Comparison of ENCODE assay signal across 17 cellular contexts in the genomic region with DNA sequence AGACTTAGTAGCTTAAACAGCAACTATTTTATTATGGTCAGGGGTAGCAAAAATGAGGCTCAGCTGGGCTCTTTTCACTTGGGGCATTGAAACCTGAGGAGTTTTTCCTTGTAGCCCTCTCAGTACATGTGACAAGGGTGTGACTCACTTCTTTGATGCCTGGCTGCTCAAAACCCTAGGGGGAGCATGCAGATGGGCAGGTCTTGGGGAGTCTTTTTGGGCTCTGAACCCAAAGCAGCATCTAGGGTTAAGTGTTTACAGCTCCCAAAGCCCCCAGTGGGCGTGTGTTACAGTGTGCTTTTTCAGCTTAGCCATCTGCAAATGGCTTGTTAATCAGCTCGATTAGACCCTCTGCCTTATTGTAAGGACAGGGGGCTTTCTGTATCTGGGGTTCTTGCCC.
"Had no signal": no experiment of that assay in that cellular context is flagged by ENCODE, and none has a peak within 500 bp of the region (broad histone marks: within the 10 kb centered on the region; RNA-seq: fewer than 3 reads in every experiment).

No MANE protein-coding gene starts in this region.

- H3K27me3 ChIP-seq: body of pancreas, esophagus muscularis mucosa, right atrium auricular region, tibial nerve had no signal

- H3K27ac ChIP-seq: body of pancreas, coronary artery, esophagus muscularis mucosa, right atrium auricular region, tibial nerve had no signal

- H3K4me1 ChIP-seq: body of pancreas, esophagus muscularis mucosa, right atrium auricular region, tibial nerve had no signal

- H3K27me3 Mint-ChIP-seq: activated CD4-positive, alpha-beta T cell treated with anti-CD3 and anti-CD28 coated beads, Interleukin-2, amount 10 ng/mL, durations not matched to agents 24 days and 14 days; activated CD8-positive, alpha-beta T cell treated with anti-CD3 and anti-CD28 coated beads for 36 hours; activated T-cell treated with anti-CD3 and anti-CD28 coated beads, Interleukin-2, amount 50 U/mL, for 24 hours; stimulated activated naive CD8-positive, alpha-beta T cell treated with anti-CD3 and anti-CD28 coated beads, Interleukin-15, Interleukin-2, amounts not matched to agents 100 ng/mL and 50 ng/mL, for 24 hours had no signal

- H3K36me3 ChIP-seq: esophagus muscularis mucosa, right atrium auricular region, tibial nerve had no signal

- H3K4me1 Mint-ChIP-seq: activated CD4-positive, alpha-beta T cell treated with anti-CD3 and anti-CD28 coated beads, Interleukin-2, amount 10 ng/mL, durations not matched to agents 24 days and 14 days had no signal

- H3K27ac Mint-ChIP-seq: activated CD4-positive, alpha-beta T cell treated with anti-CD3 and anti-CD28 coated beads, Interleukin-2, amount 10 ng/mL, durations not matched to agents 24 days and 14 days; activated CD8-positive, alpha-beta T cell treated with anti-CD3 and anti-CD28 coated beads for 36 hours; activated naive CD4-positive, alpha-beta T cell treated with anti-CD3 and anti-CD28 coated beads for 36 hours; activated T-cell treated with anti-CD3 and anti-CD28 coated beads, Interleukin-2, amount 50 U/mL, for 24 hours; activated T-helper 2 cell treated with anti-CD3 and anti-CD28 coated beads, Interferon-gamma antibody, Interleukin-2, Interleukin-4, amounts not matched to agents 10 μg/mL and 5 μg/mL and 100 μg/mL, durations not matched to agents 14 hours and 24 hours and 36 hours; stimulated activated naive CD8-positive, alpha-beta T cell treated with anti-CD3 and anti-CD28 coated beads, Interleukin-15, Interleukin-2, amounts not matched to agents 100 ng/mL and 50 ng/mL, for 24 hours; T-helper 2 cell treated with Interferon-gamma antibody and Interleukin-4, amounts not matched to agents 5 μg/mL and 100 μg/mL, for 36 hours had no signal

- H3K9me3 ChIP-seq: body of pancreas, esophagus muscularis mucosa, right atrium auricular region, tibial nerve had no signal

- H3K4me3 ChIP-seq: body of pancreas, coronary artery, esophagus muscularis mucosa, right atrium auricular region, tibial nerve had no signal

- DNase-seq: activated CD4-positive, alpha-beta T cell treated with anti-CD3 and anti-CD28 coated beads, Interleukin-2, amount 10 ng/mL, durations not matched to agents 24 days and 14 days; activated CD8-positive, alpha-beta T cell treated with anti-CD3 and anti-CD28 coated beads for 36 hours; activated naive CD4-positive, alpha-beta T cell treated with anti-CD3 and anti-CD28 coated beads for 36 hours; activated T-cell treated with anti-CD3 and anti-CD28 coated beads, Interleukin-2, amount 50 U/mL, for 24 hours; body of pancreas; central memory CD4-positive, alpha-beta T cell; hippocampal formation; islet precursor cell; stimulated activated CD4-positive, alpha-beta T cell treated with anti-CD3 and anti-CD28 coated beads, Interleukin-2, amount 100 ng/mL, for 48 hours had no signal

- ATAC-seq: activated CD8-positive, alpha-beta T cell treated with anti-CD3 and anti-CD28 coated beads for 36 hours; body of pancreas; left lobe of liver had no signal

- H3K4me3 Mint-ChIP-seq: activated CD4-positive, alpha-beta T cell treated with anti-CD3 and anti-CD28 coated beads, Interleukin-2, amount 10 ng/mL, durations not matched to agents 24 days and 14 days; activated CD8-positive, alpha-beta T cell treated with anti-CD3 and anti-CD28 coated beads for 36 hours; activated naive CD4-positive, alpha-beta T cell treated with anti-CD3 and anti-CD28 coated beads for 36 hours; activated T-cell treated with anti-CD3 and anti-CD28 coated beads, Interleukin-2, amount 50 U/mL, for 24 hours; stimulated activated naive CD8-positive, alpha-beta T cell treated with anti-CD3 and anti-CD28 coated beads, Interleukin-15, Interleukin-2, amounts not matched to agents 100 ng/mL and 50 ng/mL, for 24 hours; T-helper 2 cell treated with Interferon-gamma antibody and Interleukin-4, amounts not matched to agents 5 μg/mL and 100 μg/mL, for 36 hours had no signal
